Comparison of ENCODE assay signal across 8 cellular contexts in genomic region chr5:140362875-140363630, GRCh38. TPM values are rescaled to one million over a fixed set of nuclear protein-coding genes. Genes with fewer than 3 reads are reported as not detected.
A peak's percentile ranks its signal among the peaks of the same experiment; 100 is the strongest.
DNase-seq lines count a peak whose midpoint lies in the region; ATAC-seq and TF ChIP-seq lines count a peak whose summit lies in the region.

No MANE protein-coding gene starts in this region.

- ATAC-seq in HG02885 (IDR thresholded peaks at IDR 0.05; ENCODE audit: poor library complexity, unreplicated experiment) = peak; percentile 95
- peak; percentile 96 for ATAC-seq in activated CD8-positive, alpha-beta T cell treated with anti-CD3 and anti-CD28 coated beads for 36 hours

- TF ChIP-seq CTCF in activated CD8-positive, alpha-beta T cell treated with anti-CD3 and anti-CD28 coated beads for 36 hours (IDR thresholded peaks at IDR 0.05) = peak; percentile 91

- H3K4me3 Mint-ChIP-seq in activated CD8-positive, alpha-beta T cell treated with anti-CD3 and anti-CD28 coated beads for 36 hours = peak overlapping the region; percentile 70

- H3K27me3 ChIP-seq in effector memory CD4-positive, alpha-beta T cell (replicated peaks; ENCODE audit: control insufficient read depth, insufficient read depth, low read length, poor library complexity, severe bottlenecking) = no peaks in the 10 kb centered on the region

- H3K9me3 ChIP-seq in effector memory CD4-positive, alpha-beta T cell (ENCODE audit: control insufficient read depth, low read length) = no peaks in the 10 kb centered on the region

- CTCF ChIA-PET in activated CD8-positive, alpha-beta T cell treated with anti-CD3 and anti-CD28 coated beads for 36 hours (lab: Charles Lee) = interaction anchor here (0.6 to 10.9 kb wide), 39 partner anchors 9 to 363 kb away, joined by 3 to 160 read pairs (median 4); partner anchors contain the start of genes ANKHD1, CD14 and HBEGF

- intact Hi-C loops in activated CD8-positive, alpha-beta T cell treated with anti-CD3 and anti-CD28 coated beads for 36 hours (cut with micrococcal nuclease) = loop anchor here (10.0 kb wide), 1 partner anchor 352 kb away; no protein-coding TSS in a partner anchor

- H3K4me1 ChIP-seq in effector memory CD4-positive, alpha-beta T cell (ENCODE audit: control insufficient read depth, insufficient read depth, low read length, poor library complexity, severe bottlenecking) = no peaks in the 10 kb centered on the region

- no peak overlapping the region for H3K27ac Mint-ChIP-seq in activated CD8-positive, alpha-beta T cell treated with anti-CD3 and anti-CD28 coated beads for 36 hours

- POLR2A ChIA-PET in activated CD8-positive, alpha-beta T cell treated with anti-CD3 and anti-CD28 coated beads for 36 hours (lab: Charles Lee) = no interaction called here

- peak; percentile 59 for DNase-seq in SIG-M5 treated with dmso at 0.1 percent for 504 hours (lab: John Stamatoyannopoulos, UW; ENCODE audit: unreplicated experiment)
- no peak for DNase-seq in SIG-M5 (lab: John Stamatoyannopoulos, UW)
- peak; percentile 31 for DNase-seq in NCI-H510A (lab: John Stamatoyannopoulos, UW)
- peak; percentile 91 for DNase-seq in activated CD8-positive, alpha-beta T cell treated with anti-CD3 and anti-CD28 coated beads for 36 hours
- DNase-seq in effector memory CD4-positive, alpha-beta T cell = peak; percentile 62 to 73 (median 63)
- peak; percentile 94 for DNase-seq in mesenteric fat pad (ENCODE audit: low spot score)
- peak; percentile 54 to 63 for DNase-seq in stimulated activated CD8-positive, alpha-beta memory T cell treated with anti-CD3 and anti-CD28 coated beads, Interleukin-2, amount 100 ng/mL, for 1 hour (ENCODE audit: low read depth in 2 of 2)

- peak overlapping the region; percentile 42 for H3K4me3 ChIP-seq in effector memory CD4-positive, alpha-beta T cell (ENCODE audit: insufficient read depth, low read depth, low read length, poor library complexity, severe bottlenecking)

- peaks cover 6% of the 10 kb centered on the region for H3K27me3 Mint-ChIP-seq in activated CD8-positive, alpha-beta T cell treated with anti-CD3 and anti-CD28 coated beads for 36 hours

- no peak overlapping the region for H3K27ac ChIP-seq in effector memory CD4-positive, alpha-beta T cell (ENCODE audit: insufficient read depth, low read length, poor library complexity, severe bottlenecking)

- H3K36me3 ChIP-seq in effector memory CD4-positive, alpha-beta T cell (ENCODE audit: control insufficient read depth, insufficient read depth, low read length) = no peaks in the 10 kb centered on the region

- no peaks in the 10 kb centered on the region for H3K9me3 Mint-ChIP-seq in activated CD8-positive, alpha-beta T cell treated with anti-CD3 and anti-CD28 coated beads for 36 hours

- peaks cover 5% of the 10 kb centered on the region for H3K4me1 Mint-ChIP-seq in activated CD8-positive, alpha-beta T cell treated with anti-CD3 and anti-CD28 coated beads for 36 hours (ENCODE audit: low read depth)

- H3K36me3 Mint-ChIP-seq in activated CD8-positive, alpha-beta T cell treated with anti-CD3 and anti-CD28 coated beads for 36 hours (ENCODE audit: low read depth) = no peaks in the 10 kb centered on the region

RNA-seq across cellular contexts. Expression of gene SLC4A9, which starts 3.1 kb away (rescaled TPM):
- total RNA-seq in activated CD8-positive, alpha-beta T cell treated with anti-CD3 and anti-CD28 coated beads for 36 hours = under 1 TPM in 1 of 2 experiments, not detected in 1; 0.36 TPM
- 0.22 TPM for total RNA-seq in mesenteric fat pad

RNA-seq across cellular contexts. Expression of gene HBEGF, which starts 16.6 kb away (rescaled TPM):
- 1 to 10 TPM; 5.1 to 6.4 TPM for total RNA-seq in activated CD8-positive, alpha-beta T cell treated with anti-CD3 and anti-CD28 coated beads for 36 hours
- 48.5 TPM for total RNA-seq in mesenteric fat pad

RNA-seq across cellular contexts. Expression of gene ANKHD1, which starts 38.6 kb away (rescaled TPM):
- total RNA-seq in activated CD8-positive, alpha-beta T cell treated with anti-CD3 and anti-CD28 coated beads for 36 hours = 100 to 1,000 TPM in 1 of 2 experiments, 10 to 100 TPM in 1; 99.3 to 103 TPM
- 90.5 TPM for total RNA-seq in mesenteric fat pad
